In genomic region chr12:116843085-116843484, GRCh38 we compare ENCODE assay signal across 4 cellular contexts.
A peak's percentile ranks its signal among the peaks of the same experiment; 100 is the strongest.
TF ChIP-seq lines count a peak whose summit lies in the region.

No MANE protein-coding gene starts in this region.

TF ChIP-seq in HepG2, 621 proteins besides CTCF, POLR2A, EP300 and RAD21:
- TF ChIP-seq ZNF788 (CRISPR knock-in tag; IDR thresholded peaks at IDR 0.05; ENCODE audit: borderline replicate concordance) (no peak), ZNF121 (CRISPR knock-in tag; IDR thresholded peaks at IDR 0.05) (0 out of 2 replicates have a peak, but pooled peaks have one; percentile 18)

TF ChIP-seq in HEK293, 187 proteins besides CTCF, POLR2A, EP300 and RAD21:
- no peak for TF ChIP-seq ZNF560 (tag by site-specific recombination; IDR thresholded peaks at IDR 0.05; ENCODE audit: borderline replicate concordance)
- TF ChIP-seq, protein P1, sequence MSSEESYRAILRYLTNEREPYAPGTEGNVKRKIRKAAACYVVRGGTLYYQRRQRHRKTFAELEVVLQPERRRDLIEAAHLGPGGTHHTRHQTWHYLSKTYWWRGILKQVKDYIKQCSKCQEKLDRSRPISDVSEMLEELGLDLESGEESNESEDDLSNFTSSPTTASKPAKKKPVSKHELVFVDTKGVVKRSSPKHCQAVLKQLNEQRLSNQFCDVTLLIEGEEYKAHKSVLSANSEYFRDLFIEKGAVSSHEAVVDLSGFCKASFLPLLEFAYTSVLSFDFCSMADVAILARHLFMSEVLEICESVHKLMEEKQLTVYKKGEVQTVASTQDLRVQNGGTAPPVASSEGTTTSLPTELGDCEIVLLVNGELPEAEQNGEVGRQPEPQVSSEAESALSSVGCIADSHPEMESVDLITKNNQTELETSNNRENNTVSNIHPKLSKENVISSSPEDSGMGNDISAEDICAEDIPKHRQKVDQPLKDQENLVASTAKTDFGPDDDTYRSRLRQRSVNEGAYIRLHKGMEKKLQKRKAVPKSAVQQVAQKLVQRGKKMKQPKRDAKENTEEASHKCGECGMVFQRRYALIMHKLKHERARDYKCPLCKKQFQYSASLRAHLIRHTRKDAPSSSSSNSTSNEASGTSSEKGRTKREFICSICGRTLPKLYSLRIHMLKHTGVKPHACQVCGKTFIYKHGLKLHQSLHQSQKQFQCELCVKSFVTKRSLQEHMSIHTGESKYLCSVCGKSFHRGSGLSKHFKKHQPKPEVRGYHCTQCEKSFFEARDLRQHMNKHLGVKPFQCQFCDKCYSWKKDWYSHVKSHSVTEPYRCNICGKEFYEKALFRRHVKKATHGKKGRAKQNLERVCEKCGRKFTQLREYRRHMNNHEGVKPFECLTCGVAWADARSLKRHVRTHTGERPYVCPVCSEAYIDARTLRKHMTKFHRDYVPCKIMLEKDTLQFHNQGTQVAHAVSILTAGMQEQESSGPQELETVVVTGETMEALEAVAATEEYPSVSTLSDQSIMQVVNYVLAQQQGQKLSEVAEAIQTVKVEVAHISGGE (tag by site-specific recombination; conservative IDR thresholded peaks at IDR 0.05; ENCODE audit: low read depth), result no peak
- no peak for TF ChIP-seq ZNF521 (tag by site-specific recombination; IDR thresholded peaks at IDR 0.05)
- TF ChIP-seq ZNF121 (tag by site-specific recombination; IDR thresholded peaks at IDR 0.05), result peak; percentile 87
- no peak for TF ChIP-seq HOXD13 (CRISPR knock-in tag; IDR thresholded peaks at IDR 0.05; ENCODE audit: borderline replicate concordance)
- TF ChIP-seq, protein P2, sequence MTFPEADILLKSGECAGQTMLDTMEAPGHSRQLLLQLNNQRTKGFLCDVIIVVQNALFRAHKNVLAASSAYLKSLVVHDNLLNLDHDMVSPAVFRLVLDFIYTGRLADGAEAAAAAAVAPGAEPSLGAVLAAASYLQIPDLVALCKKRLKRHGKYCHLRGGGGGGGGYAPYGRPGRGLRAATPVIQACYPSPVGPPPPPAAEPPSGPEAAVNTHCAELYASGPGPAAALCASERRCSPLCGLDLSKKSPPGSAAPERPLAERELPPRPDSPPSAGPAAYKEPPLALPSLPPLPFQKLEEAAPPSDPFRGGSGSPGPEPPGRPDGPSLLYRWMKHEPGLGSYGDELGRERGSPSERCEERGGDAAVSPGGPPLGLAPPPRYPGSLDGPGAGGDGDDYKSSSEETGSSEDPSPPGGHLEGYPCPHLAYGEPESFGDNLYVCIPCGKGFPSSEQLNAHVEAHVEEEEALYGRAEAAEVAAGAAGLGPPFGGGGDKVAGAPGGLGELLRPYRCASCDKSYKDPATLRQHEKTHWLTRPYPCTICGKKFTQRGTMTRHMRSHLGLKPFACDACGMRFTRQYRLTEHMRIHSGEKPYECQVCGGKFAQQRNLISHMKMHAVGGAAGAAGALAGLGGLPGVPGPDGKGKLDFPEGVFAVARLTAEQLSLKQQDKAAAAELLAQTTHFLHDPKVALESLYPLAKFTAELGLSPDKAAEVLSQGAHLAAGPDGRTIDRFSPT (tag by site-specific recombination; IDR thresholded peaks at IDR 0.05), result no peak
- TF ChIP-seq ZBTB6 (tag by site-specific recombination; IDR thresholded peaks at IDR 0.05), result no peak

TF ChIP-seq in WTC11, 78 proteins besides CTCF, POLR2A, EP300 and RAD21:
- TF ChIP-seq ERG (CRISPR knock-in tag; IDR thresholded peaks at IDR 0.05) (no peak), GRHL2 (CRISPR knock-in tag; IDR thresholded peaks at IDR 0.05; ENCODE audit: insufficient replicate concordance, severe bottlenecking) (no peak), ZNF121 (CRISPR knock-in tag; IDR thresholded peaks at IDR 0.05) (peak; percentile 12; the same call in 1 of the 2 replicates)

TF ChIP-seq in K562, 482 proteins besides CTCF, POLR2A, EP300 and RAD21:
- TF ChIP-seq ZNF121 (CRISPR knock-in tag; conservative IDR thresholded peaks at IDR 0.05) (peak; percentile 69), ZKSCAN8 (CRISPR knock-in tag; IDR thresholded peaks at IDR 0.05) (no peak)
